Comparison of ENCODE assay signal across 30 cellular contexts in the genomic region with DNA sequence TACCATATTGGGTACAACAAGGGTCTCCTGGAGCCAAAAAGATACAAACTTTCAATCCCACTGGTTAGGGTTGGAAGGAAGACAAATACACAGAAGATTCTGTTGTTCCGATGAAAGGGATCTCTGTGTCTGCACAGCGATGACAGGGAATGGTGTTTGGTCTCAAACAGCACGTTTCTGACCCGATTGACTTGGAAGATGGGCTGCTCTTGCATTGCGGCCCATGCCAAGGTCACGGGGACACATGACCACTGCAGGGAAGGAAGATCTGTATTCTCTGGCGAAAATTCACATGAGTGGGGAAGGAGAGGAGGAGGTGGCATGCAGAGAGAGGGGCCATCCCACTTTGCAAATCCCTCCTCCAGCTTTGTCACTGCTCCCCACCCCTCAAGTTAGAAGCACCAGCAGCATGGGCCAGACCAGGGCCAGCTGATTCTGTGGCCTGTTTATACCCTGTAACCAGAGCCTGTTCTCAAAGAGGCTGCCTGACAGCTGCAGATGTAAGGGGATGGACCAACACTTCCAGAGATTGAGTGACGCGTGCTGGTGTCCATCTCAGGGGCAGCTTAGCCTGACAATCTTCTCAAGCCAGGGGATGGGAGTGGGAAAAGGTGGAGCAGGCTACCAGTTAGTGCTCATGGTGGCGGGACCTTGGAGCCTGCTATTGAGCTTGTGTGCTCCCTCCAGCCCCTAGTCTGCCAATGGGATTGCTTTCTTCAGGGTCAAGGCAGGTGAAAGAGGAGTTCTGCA. TPM values are rescaled to one million over a fixed set of nuclear protein-coding genes. Genes with fewer than 3 reads are reported as not detected.
DNase-seq lines count a peak whose midpoint lies in the region; ATAC-seq and TF ChIP-seq lines count a peak whose summit lies in the region.
"Had no signal": no experiment of that assay in that cellular context is flagged by ENCODE, and none has a peak within 500 bp of the region (broad histone marks: within the 10 kb centered on the region; RNA-seq: fewer than 3 reads in every experiment).

No MANE protein-coding gene starts in this region.

- dilution Hi-C loops in IMR-90 (cut with HindIII; ENCODE audit: low sequenced_read_pairs, unreplicated experiment), result no loop called here

- BruUV-seq in IMR-90 (replicated peaks; lab: Mats Ljungman, UMichigan), result no TSS peak

- H3K79me1 ChIP-seq in IMR-90 (ENCODE audit: low read depth in 1 of 2, low read length in 2 of 2), result no peaks in the 10 kb centered on the region

- H3K9me3 ChIP-seq in IMR-90 (ENCODE audit: control insufficient read depth, insufficient read depth, low read length) (peaks cover 2% of the 10 kb centered on the region; the same call in 1 of the 2 replicates), skeletal muscle tissue (ENCODE audit: control insufficient read depth in 3 of 3, low read length in 3 of 3) (peaks cover 0 to 2% (median 0%) of the 10 kb centered on the region in 3 donors), HAP-1 (no peaks in the 10 kb centered on the region)
- H3K9me3 ChIP-seq: adrenal gland, tibial nerve had no signal

- no peak overlapping the region for H3K23ac ChIP-seq in IMR-90 (ENCODE audit: low read depth, low read length)

- H3K27me3 ChIP-seq in IMR-90 (ENCODE audit: control insufficient read depth, insufficient read depth, low read length) (no peaks in the 10 kb centered on the region), skeletal muscle tissue (ENCODE audit: control insufficient read depth in 3 of 3, insufficient read depth in 3 of 3, low read length in 3 of 3) (no peaks in the 10 kb centered on the region), HAP-1 (ENCODE audit: low read depth) (no peaks in the 10 kb centered on the region)
- H3K27me3 ChIP-seq: adrenal gland, tibial nerve had no signal

- H2BK5ac ChIP-seq in IMR-90 (ENCODE audit: low read depth, low read length, poor library complexity, severe bottlenecking), result no peak overlapping the region

- H3K18ac ChIP-seq in IMR-90 (ENCODE audit: low read depth, low read length), result no peak overlapping the region; the same call in 1 of the 2 replicates

- no peak overlapping the region for H2BK120ac ChIP-seq in IMR-90 (ENCODE audit: low read depth, low read length)

- H3K4me1 ChIP-seq in IMR-90 (ENCODE audit: control insufficient read depth, insufficient read depth, low read length), result peaks cover 14% of the 10 kb centered on the region
- H3K4me1 ChIP-seq in skeletal muscle tissue (ENCODE audit: control insufficient read depth in 3 of 3, insufficient read depth in 3 of 3, low read length in 3 of 3), result peaks cover 62 to 77% (median 66%) of the 10 kb centered on the region in 3 donors
- H3K4me1 ChIP-seq in HAP-1, result no peaks in the 10 kb centered on the region

- H2BK20ac ChIP-seq in IMR-90 (ENCODE audit: low read depth, low read length), result no peak overlapping the region

- H2AK5ac ChIP-seq in IMR-90 (ENCODE audit: low read depth, low read length), result 0 out of 2 replicates have a peak overlapping the region, but pooled peaks have one; percentile 57

- no peak overlapping the region for H3K4me3 ChIP-seq in IMR-90 (ENCODE audit: insufficient read depth, low read depth, low read length)
- H3K4me3 ChIP-seq in skeletal muscle tissue (ENCODE audit: low read length in 3 of 3), result peak overlapping the region in 2 of 3 donors; percentile 22 to 29
- no peak overlapping the region for H3K4me3 ChIP-seq in HAP-1
- H3K4me3 ChIP-seq: adrenal gland, GM23338, tibial nerve had no signal

- H3K56ac ChIP-seq in IMR-90 (ENCODE audit: extremely low read depth, insufficient read depth, low read length), result no peak overlapping the region

- no peak for TF ChIP-seq CTCF in IMR-90 (conservative IDR thresholded peaks at IDR 0.05; ENCODE audit: low read depth, low read length)

- DNase-seq in IMR-90 (no peak), SHP77 (lab: John Stamatoyannopoulos, UW) (peak; percentile 33 to 39), medulla oblongata (ENCODE audit: extremely low spot score) (peak; percentile 34), HAP-1 (ENCODE audit: low spot score in 2 of 2) (no peak), DMS79 treated with DMSO at 0.1 percent for 48 hours (lab: John Stamatoyannopoulos, UW) (no peak), activated gamma-delta T cell treated with Interleukin-2 at 50 U/mL for 16 hours (no peak)
- DNase-seq: activated CD4-positive, alpha-beta T cell treated with anti-CD3 and anti-CD28 coated beads, Interleukin-2, amount 50 U/mL, for 4 hours; activated CD8-positive, alpha-beta memory T cell treated with anti-CD3 and anti-CD28 coated beads, Interleukin-2, amount 50 U/mL, for 4 hours; activated naive CD4-positive, alpha-beta T cell treated with anti-CD3 and anti-CD28 coated beads for 36 hours; adrenal gland; CD8-positive, alpha-beta memory T cell; HFFc6; naive B cell; occipital lobe; small intestine; stimulated activated naive CD4-positive, alpha-beta T cell; T-helper 17 cell had no signal

- intact Hi-C loops in IMR-90 (cut with micrococcal nuclease), result no loop called here

- no peak overlapping the region for H2AK9ac ChIP-seq in IMR-90 (replicated peaks; ENCODE audit: low read depth, low read length, poor library complexity)

- no peak overlapping the region for H4K8ac ChIP-seq in IMR-90 (ENCODE audit: low read depth in 2 of 2, low read length in 2 of 2)

- CTCF ChIA-PET in IMR-90 (lab: Yijun Ruan, JAX), result no interaction called here

- H4K91ac ChIP-seq in IMR-90 (ENCODE audit: insufficient read depth, low read depth, low read length), result no peak overlapping the region

- no peak for ATAC-seq in IMR-90 (ENCODE audit: low read depth)
- ATAC-seq in HG02970 (IDR thresholded peaks at IDR 0.05; ENCODE audit: low FRiP score, unreplicated experiment), result no peak
- ATAC-seq: GM23338, SK-N-SH treated with all-trans-retinoic acid at 6 μM for 48 hours, T-helper 17 cell had no signal

- no peaks in the 10 kb centered on the region for H4K20me1 ChIP-seq in IMR-90 (ENCODE audit: insufficient read depth, low read length)

- no peak overlapping the region for H3K27ac ChIP-seq in IMR-90 (ENCODE audit: insufficient read depth, low read length)
- H3K27ac ChIP-seq in skeletal muscle tissue (ENCODE audit: low read depth, low read length), result peak overlapping the region; percentile 99
- H3K27ac ChIP-seq: adrenal gland had no signal

- no peak overlapping the region for H3K4ac ChIP-seq in IMR-90 (ENCODE audit: low read depth, low read length)

- no peak overlapping the region for H3K14ac ChIP-seq in IMR-90 (replicated peaks; ENCODE audit: low read depth, low read length)

- no peak overlapping the region for H4K5ac ChIP-seq in IMR-90 (ENCODE audit: low read depth, low read length)

- POLR2A ChIA-PET in IMR-90 (lab: Charles Lee; ENCODE audit: unreplicated experiment), result interaction anchor here (0.6 kb wide), 1 partner anchor 14 kb away, joined by 4 read pairs; no protein-coding TSS in a partner anchor

- H2AFZ ChIP-seq in IMR-90 (replicated peaks; ENCODE audit: low read length, poor library complexity), result no peak overlapping the region
- H2AFZ ChIP-seq: GM23338 had no signal

- TF ChIP-seq POLR2A in IMR-90 (IDR thresholded peaks at IDR 0.05; ENCODE audit: low read depth, low read length), result no peak

- WGBS in IMR-90 (ENCODE audit: extremely low coverage in 2 of 2, insufficient read length in 1 of 2), 2 experiments, result 81% methylated on average over 4 of the region's 10 CpGs; no CpG with 5 or more reads in 1 of the 2 experiments

- no peak overlapping the region for H3K4me2 ChIP-seq in IMR-90 (ENCODE audit: low read depth, low read length)
- H3K4me2 ChIP-seq: GM23338 had no signal

- H3K9ac ChIP-seq in IMR-90 (ENCODE audit: low read depth, low read length) (no peak overlapping the region), skeletal muscle tissue (ENCODE audit: low read depth in 1 of 3, low read length in 3 of 3) (peak overlapping the region; percentile 54 to 68 (median 58))

- H3K36me3 ChIP-seq in IMR-90 (ENCODE audit: control insufficient read depth, insufficient read depth, low read length), result no peaks in the 10 kb centered on the region
- no peaks in the 10 kb centered on the region for H3K36me3 ChIP-seq in skeletal muscle tissue (ENCODE audit: control insufficient read depth in 3 of 3, insufficient read depth in 3 of 3, low read length in 3 of 3)
- no peaks in the 10 kb centered on the region for H3K36me3 ChIP-seq in HAP-1 (replicated peaks)
- H3K36me3 ChIP-seq: adrenal gland, tibial nerve had no signal

- in situ Hi-C loops in IMR-90 (cut with MboI; ENCODE audit: low sequenced_read_pairs), result no loop called here
- in situ Hi-C loops in HAP-1 (cut with MboI; ENCODE audit: low sequenced_read_pairs), result no loop called here

- H3K9me1 ChIP-seq in IMR-90 (ENCODE audit: insufficient read depth, low read length), result peaks cover 7% of the 10 kb centered on the region

- no peak for TF ChIP-seq RAD21 in IMR-90 (IDR thresholded peaks at IDR 0.05; ENCODE audit: low read length)

- H2BK15ac ChIP-seq in IMR-90 (ENCODE audit: low read depth, low read length), result no peak overlapping the region

TF ChIP-seq in IMR-90, 13 proteins besides CTCF, POLR2A, EP300 and RAD21:
- TF ChIP-seq MXI1 (IDR thresholded peaks at IDR 0.05; ENCODE audit: borderline replicate concordance, low read depth, low read length) (no peak), NFE2L2 (IDR thresholded peaks at IDR 0.05; ENCODE audit: low read depth, low read length) (no peak), BHLHE40 (IDR thresholded peaks at IDR 0.05; ENCODE audit: low read depth, low read length) (no peak), CHD1 (IDR thresholded peaks at IDR 0.05; ENCODE audit: low read depth, low read length) (no peak), SMC3 (IDR thresholded peaks at IDR 0.05; ENCODE audit: low read depth, low read length) (no peak), CEBPB (IDR thresholded peaks at IDR 0.05; ENCODE audit: low read depth, low read length) (no peak), MAFK (IDR thresholded peaks at IDR 0.05; ENCODE audit: low read depth, low read length) (no peak), FOS (IDR thresholded peaks at IDR 0.05; ENCODE audit: low read depth, low read length) (no peak)
- TF ChIP-seq, protein P1, sequence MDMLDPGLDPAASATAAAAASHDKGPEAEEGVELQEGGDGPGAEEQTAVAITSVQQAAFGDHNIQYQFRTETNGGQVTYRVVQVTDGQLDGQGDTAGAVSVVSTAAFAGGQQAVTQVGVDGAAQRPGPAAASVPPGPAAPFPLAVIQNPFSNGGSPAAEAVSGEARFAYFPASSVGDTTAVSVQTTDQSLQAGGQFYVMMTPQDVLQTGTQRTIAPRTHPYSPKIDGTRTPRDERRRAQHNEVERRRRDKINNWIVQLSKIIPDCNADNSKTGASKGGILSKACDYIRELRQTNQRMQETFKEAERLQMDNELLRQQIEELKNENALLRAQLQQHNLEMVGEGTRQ (IDR thresholded peaks at IDR 0.05; ENCODE audit: low read depth, low read length), result no peak

RNA-seq across cellular contexts. Expression of a gene that starts 57.2 kb away (rescaled TPM):
- not detected in 2 replicates for total RNA-seq in IMR-90 (2012; rRNA removed)
- polyA plus RNA-seq in IMR-90 (2012; rRNA removed), result not detected in 2 replicates
- not detected in 2 replicates for polyA plus RNA-seq in IMR-90 (2012; cell fraction: cytosol; rRNA removed)
- not detected in 2 replicates for polyA plus RNA-seq in IMR-90 (2012; cell fraction: nucleus; rRNA removed; ENCODE audit: low replicate concordance)
- not detected for total RNA-seq in skeletal muscle tissue
- total RNA-seq: activated naive CD4-positive, alpha-beta T cell treated with anti-CD3 and anti-CD28 coated beads for 36 hours; adrenal gland; CD8-positive, alpha-beta memory T cell; cerebellum; endothelial cell of umbilical vein; glomerular endothelial cell; GM23338; HFFc6; HT-29; left lobe of liver; mesenteric fat pad; occipital lobe; pulmonary artery endothelial cell; T-helper 17 cell; tibial nerve had no signal
- polyA plus RNA-seq: adrenal gland; BJ; CD8-positive, alpha-beta memory T cell; endothelial cell of umbilical vein; GM23338; small intestine had no signal

Comparison
In these comparisons a context has a peak if more than half of its experiments do, and no peak if none do; other contexts are left out.
1. DNase-seq: peak in SHP77 (2 of 2) and medulla oblongata (single experiment); none in IMR-90 (single experiment), HAP-1 (0 of 2), DMS79 treated with DMSO at 0.1 percent for 48 hours (single experiment) and activated gamma-delta T cell treated with Interleukin-2 at 50 U/mL for 16 hours (single experiment).
2. H3K4me3 ChIP-seq: peak in skeletal muscle tissue (2 of 3); none in IMR-90 (single experiment) and HAP-1 (single experiment).